ENCODE assay signal across 8 cellular contexts in the genomic region with DNA sequence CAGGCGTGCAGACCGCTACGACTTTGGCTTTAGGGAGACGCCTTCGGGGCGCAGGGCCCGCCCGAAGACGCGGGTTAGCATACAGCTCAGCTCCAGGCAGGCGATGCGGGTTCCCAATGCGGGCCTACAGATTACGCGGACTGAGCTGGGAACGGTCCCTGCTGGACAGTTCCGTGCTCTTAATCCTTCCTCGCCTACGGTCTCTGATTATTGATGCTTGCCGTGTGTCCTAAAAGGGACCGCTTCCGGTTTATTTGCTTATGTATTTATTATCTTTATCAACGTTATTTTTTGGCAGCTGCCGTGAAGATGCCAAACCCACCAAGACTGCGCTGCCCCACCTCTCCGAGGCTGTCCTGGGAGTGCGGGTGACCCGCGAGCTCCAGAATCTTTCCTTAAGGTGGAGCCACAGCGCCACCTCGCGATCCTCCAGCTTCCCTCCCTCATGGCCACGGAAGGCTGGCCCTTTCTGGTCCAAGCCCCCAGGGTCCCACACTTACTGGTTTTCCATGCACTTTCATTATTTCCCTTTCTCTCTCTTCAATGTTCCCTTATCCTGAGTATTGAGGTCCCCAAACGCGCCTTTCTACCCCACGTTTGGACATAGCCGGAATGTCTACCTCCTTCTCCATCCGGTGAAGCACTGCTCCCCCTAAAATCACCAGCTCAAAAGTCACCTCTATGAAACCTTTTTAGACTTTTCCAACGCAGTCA. TPM values are rescaled to one million over a fixed set of nuclear protein-coding genes. Genes with fewer than 3 reads are reported as not detected.
A peak's percentile ranks its signal among the peaks of the same experiment; 100 is the strongest.
DNase-seq lines count a peak whose midpoint lies in the region; ATAC-seq and TF ChIP-seq lines count a peak whose summit lies in the region.

No MANE protein-coding gene starts in this region.

- intact Hi-C loops in lower leg skin (cut with DNase I; ENCODE audit: low total_unique reads): loop anchor here (5.0 kb wide), 2 partner anchors 409 to 929 kb away; no protein-coding TSS in a partner anchor

- peak; percentile 60 to 79 for DNase-seq in NCI-H524 (lab: John Stamatoyannopoulos, UW)
- no peak for DNase-seq in NCI-H524 treated with DMSO at 0.1 percent for 48 hours (lab: John Stamatoyannopoulos, UW)
- peak; percentile 7 for DNase-seq in NCI-H2081 treated with DMSO at 0.1 percent for 48 hours (lab: John Stamatoyannopoulos, UW)
- DNase-seq in activated CD4-positive, alpha-beta T cell treated with anti-CD3 and anti-CD28 coated beads for 24 hours (ENCODE audit: low read depth in 2 of 2): peak; percentile 68 to 69
- peak; percentile 83 for DNase-seq in coronary artery (ENCODE audit: low spot score)
- peak; percentile 59 to 95 for DNase-seq in lower leg skin (ENCODE audit: low spot score in 2 of 2)
- DNase-seq in stimulated activated CD4-positive, alpha-beta T cell treated with anti-CD3 and anti-CD28 coated beads, TNF-alpha, amount 100 ng/mL, for 4 hours (ENCODE audit: low read depth in 3 of 3): peak; percentile 48 to 64 (median 50)

- TF ChIP-seq POLR2A in lower leg skin (IDR thresholded peaks at IDR 0.05): no peak

- WGBS in lower leg skin, 2 donors: 5 to 6% methylated on average over 39 of the region's 39 CpGs

- ATAC-seq in HG02678 (IDR thresholded peaks at IDR 0.05; ENCODE audit: unreplicated experiment): peak; percentile 59

- peak; percentile 86 for TF ChIP-seq CTCF in coronary artery (IDR thresholded peaks at IDR 0.05)
- peak in 1 of 3 donors; percentile 55 for TF ChIP-seq CTCF in lower leg skin (IDR thresholded peaks at IDR 0.05)

- H3K4me3 ChIP-seq in coronary artery (peak overlapping the region; percentile 57), lower leg skin (ENCODE audit: low read depth, poor library complexity, severe bottlenecking) (no peak overlapping the region)

- H3K27ac ChIP-seq in coronary artery: peak overlapping the region in 1 of 2 donors; percentile 1

RNA-seq across cellular contexts. Expression of a gene that starts 7.0 kb away (rescaled TPM):
- 10 to 100 TPM in 2 of 4 donors, 1 to 10 TPM in 2; 3.7 to 16.5 (median 9.3) TPM for total RNA-seq in lower leg skin
